1 cellular context compared by ENCODE assay signal in the genomic region with DNA sequence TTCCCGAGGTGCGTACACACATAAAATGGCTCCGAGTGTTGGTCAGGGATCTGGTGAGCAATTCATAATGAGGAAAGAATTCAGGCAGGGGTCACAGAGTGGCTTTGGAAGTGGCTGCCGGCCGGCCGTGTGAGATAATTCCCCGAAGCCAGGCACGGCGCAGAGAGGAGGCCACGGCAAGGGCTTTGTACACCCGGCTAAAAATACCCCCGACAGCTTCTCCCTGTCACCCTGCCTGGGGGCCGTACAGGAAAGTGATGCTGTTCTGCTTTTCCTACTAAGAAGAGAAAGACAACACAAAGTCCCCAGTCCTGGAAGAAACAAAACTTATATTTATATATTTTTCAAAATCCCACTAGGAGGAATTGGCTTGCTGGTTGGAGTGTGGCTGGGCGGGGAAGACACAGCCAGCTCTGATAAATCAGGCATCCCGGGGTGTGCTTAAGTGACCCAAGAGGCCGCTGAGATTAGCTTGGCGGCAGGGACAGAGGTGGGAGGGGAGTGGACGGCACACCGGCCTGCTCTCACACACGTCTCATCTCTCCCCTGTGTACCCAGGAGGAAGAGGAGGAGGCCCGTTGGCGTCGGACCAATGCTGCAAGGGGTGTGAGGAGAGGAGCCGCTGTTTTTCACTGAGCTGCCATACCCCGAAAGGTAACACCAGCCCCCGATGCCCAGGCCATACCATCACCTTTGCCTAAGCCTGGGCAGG.
A peak's percentile ranks its signal among the peaks of the same experiment; 100 is the strongest.
TF ChIP-seq lines count a peak whose summit lies in the region.

No MANE protein-coding gene starts in this region.

TF ChIP-seq in K562, 482 proteins besides CTCF, POLR2A, EP300 and RAD21 (continued from another document):
- 0 out of 2 replicates have a peak, but pooled peaks have one; percentile 12 for TF ChIP-seq ARID1B (IDR thresholded peaks at IDR 0.05)
- 0 out of 2 replicates have a peak, but pooled peaks have one; percentile 34 for TF ChIP-seq ZBTB7A (IDR thresholded peaks at IDR 0.05; ENCODE audit: borderline replicate concordance, control insufficient read depth, low read depth, low read length)
- TF ChIP-seq CXXC5 (CRISPR knock-in tag; IDR thresholded peaks at IDR 0.05), result peak; percentile 35; the same call in 1 of the 2 replicates
- TF ChIP-seq BRD9 (IDR thresholded peaks at IDR 0.05; ENCODE audit: low read depth, partially characterized antibody), result no peak
- TF ChIP-seq XRCC5 (IDR thresholded peaks at IDR 0.05; ENCODE audit: low read depth, low read length), result no peak
- peak in 1 of 2 experiments; percentile 93; a peak in 2 of 4 replicates for TF ChIP-seq RCOR1 (IDR thresholded peaks at IDR 0.05; ENCODE audit: borderline replicate concordance in 1 of 2, low read depth in 2 of 2, low read length in 2 of 2)
- no peak for TF ChIP-seq NFIX (CRISPR knock-in tag; IDR thresholded peaks at IDR 0.05; ENCODE audit: low read depth)
- TF ChIP-seq, protein P1, sequence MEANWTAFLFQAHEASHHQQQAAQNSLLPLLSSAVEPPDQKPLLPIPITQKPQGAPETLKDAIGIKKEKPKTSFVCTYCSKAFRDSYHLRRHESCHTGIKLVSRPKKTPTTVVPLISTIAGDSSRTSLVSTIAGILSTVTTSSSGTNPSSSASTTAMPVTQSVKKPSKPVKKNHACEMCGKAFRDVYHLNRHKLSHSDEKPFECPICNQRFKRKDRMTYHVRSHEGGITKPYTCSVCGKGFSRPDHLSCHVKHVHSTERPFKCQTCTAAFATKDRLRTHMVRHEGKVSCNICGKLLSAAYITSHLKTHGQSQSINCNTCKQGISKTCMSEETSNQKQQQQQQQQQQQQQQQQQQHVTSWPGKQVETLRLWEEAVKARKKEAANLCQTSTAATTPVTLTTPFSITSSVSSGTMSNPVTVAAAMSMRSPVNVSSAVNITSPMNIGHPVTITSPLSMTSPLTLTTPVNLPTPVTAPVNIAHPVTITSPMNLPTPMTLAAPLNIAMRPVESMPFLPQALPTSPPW (CRISPR knock-in tag; IDR thresholded peaks at IDR 0.05), result peak; percentile 31; the same call in 1 of the 2 replicates
- TF ChIP-seq BHLHE40 (IDR thresholded peaks at IDR 0.05; ENCODE audit: low read length), result 0 out of 2 replicates have a peak, but pooled peaks have one; percentile 10
- TF ChIP-seq RBM22 (IDR thresholded peaks at IDR 0.05; ENCODE audit: low read depth, low read length, poor library complexity, severe bottlenecking), result no peak
- no peak for TF ChIP-seq POLR2AphosphoS2 (IDR thresholded peaks at IDR 0.05; ENCODE audit: low read length)
- TF ChIP-seq, protein P2, sequence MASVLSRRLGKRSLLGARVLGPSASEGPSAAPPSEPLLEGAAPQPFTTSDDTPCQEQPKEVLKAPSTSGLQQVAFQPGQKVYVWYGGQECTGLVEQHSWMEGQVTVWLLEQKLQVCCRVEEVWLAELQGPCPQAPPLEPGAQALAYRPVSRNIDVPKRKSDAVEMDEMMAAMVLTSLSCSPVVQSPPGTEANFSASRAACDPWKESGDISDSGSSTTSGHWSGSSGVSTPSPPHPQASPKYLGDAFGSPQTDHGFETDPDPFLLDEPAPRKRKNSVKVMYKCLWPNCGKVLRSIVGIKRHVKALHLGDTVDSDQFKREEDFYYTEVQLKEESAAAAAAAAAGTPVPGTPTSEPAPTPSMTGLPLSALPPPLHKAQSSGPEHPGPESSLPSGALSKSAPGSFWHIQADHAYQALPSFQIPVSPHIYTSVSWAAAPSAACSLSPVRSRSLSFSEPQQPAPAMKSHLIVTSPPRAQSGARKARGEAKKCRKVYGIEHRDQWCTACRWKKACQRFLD (CRISPR knock-in tag; IDR thresholded peaks at IDR 0.05), result 0 out of 2 replicates have a peak, but pooled peaks have one; percentile 40
- no peak for TF ChIP-seq MCM3 (IDR thresholded peaks at IDR 0.05)
- TF ChIP-seq TGIF2 (CRISPR knock-in tag; IDR thresholded peaks at IDR 0.05), result no peak
- peak; percentile 36; the same call in 1 of the 2 replicates for TF ChIP-seq CBFA2T3 (IDR thresholded peaks at IDR 0.05)
- peak in 2 of 3 experiments; percentile 33 to 76 for TF ChIP-seq YY1 (IDR thresholded peaks at IDR 0.05; ENCODE audit: borderline replicate concordance in 1 of 3, control insufficient read depth in 1 of 3, extremely low read depth in 1 of 3, insufficient read depth in 3 of 3, insufficient read length in 1 of 3, insufficient replicate concordance in 2 of 3, low read depth in 1 of 3, low read length in 2 of 3)
